Comparison of ENCODE assay signal across 16 cellular contexts in genomic region chr1:46150085-46150484, GRCh38. TPM values are rescaled to one million over a fixed set of nuclear protein-coding genes. Genes with fewer than 3 reads are reported as not detected.
DNase-seq lines count a peak whose midpoint lies in the region; ATAC-seq and TF ChIP-seq lines count a peak whose summit lies in the region.
"Had no signal": no experiment of that assay in that cellular context is flagged by ENCODE, and none has a peak within 500 bp of the region (broad histone marks: within the 10 kb centered on the region; RNA-seq: fewer than 3 reads in every experiment).

No MANE protein-coding gene starts in this region.

- H3K9ac ChIP-seq in parathyroid adenoma (no peak overlapping the region), MM.1S (ENCODE audit: low read length) (no peak overlapping the region)

- no peaks in the 10 kb centered on the region for H3F3A ChIP-seq in MM.1S (ENCODE audit: insufficient read depth, low read length)

- H3K36me3 ChIP-seq in heart left ventricle: no peaks in the 10 kb centered on the region
- H3K36me3 ChIP-seq in gastroesophageal sphincter: no peaks in the 10 kb centered on the region
- no peaks in the 10 kb centered on the region for H3K36me3 ChIP-seq in parathyroid adenoma (ENCODE audit: control insufficient read depth, insufficient read depth, low read length)
- H3K36me3 ChIP-seq in upper lobe of right lung: no peaks in the 10 kb centered on the region
- H3K36me3 ChIP-seq in MM.1S (replicated peaks; ENCODE audit: insufficient read depth, low read length): no peaks in the 10 kb centered on the region

- H3K27me3 ChIP-seq in heart left ventricle (no peaks in the 10 kb centered on the region), gastroesophageal sphincter (no peaks in the 10 kb centered on the region), parathyroid adenoma (ENCODE audit: control insufficient read depth, insufficient read depth, low read length) (no peaks in the 10 kb centered on the region), upper lobe of right lung (no peaks in the 10 kb centered on the region), MM.1S (replicated peaks; ENCODE audit: insufficient read depth, low read length) (no peaks in the 10 kb centered on the region)

- H3K27ac ChIP-seq in heart left ventricle: peak overlapping the region; percentile 3 to 77 (median 60)
- H3K27ac ChIP-seq in gastroesophageal sphincter: peak overlapping the region in 2 of 4 donors; percentile 32 to 64
- peak overlapping the region; percentile 19 for H3K27ac ChIP-seq in parathyroid adenoma
- no peak overlapping the region for H3K27ac ChIP-seq in upper lobe of right lung
- no peak overlapping the region for H3K27ac ChIP-seq in MM.1S (ENCODE audit: low read length)

- H3K79me2 ChIP-seq in parathyroid adenoma (no peaks in the 10 kb centered on the region), MM.1S (ENCODE audit: low read length) (no peaks in the 10 kb centered on the region)

- peaks cover 0 to 9% (median 0%) of the 10 kb centered on the region in 12 donors for H3K4me1 ChIP-seq in heart left ventricle
- no peaks in the 10 kb centered on the region for H3K4me1 ChIP-seq in gastroesophageal sphincter
- H3K4me1 ChIP-seq in parathyroid adenoma: no peaks in the 10 kb centered on the region
- H3K4me1 ChIP-seq in upper lobe of right lung: no peaks in the 10 kb centered on the region
- no peaks in the 10 kb centered on the region for H3K4me1 ChIP-seq in MM.1S (ENCODE audit: low read length)

- no peaks in the 10 kb centered on the region for H3K9me2 ChIP-seq in MM.1S (replicated peaks; ENCODE audit: insufficient read depth, low read length)

- no peak for TF ChIP-seq EP300 in gastroesophageal sphincter (IDR thresholded peaks at IDR 0.05)

- H3K4me2 ChIP-seq in parathyroid adenoma (ENCODE audit: low read length): no peak overlapping the region
- no peak overlapping the region for H3K4me2 ChIP-seq in MM.1S (ENCODE audit: low read depth, low read length)

- H3K4me3 ChIP-seq in heart left ventricle (no peak overlapping the region), gastroesophageal sphincter (no peak overlapping the region), parathyroid adenoma (ENCODE audit: low read depth, low read length) (no peak overlapping the region), upper lobe of right lung (no peak overlapping the region), MM.1S (ENCODE audit: low read length) (no peak overlapping the region)

- H3K9me3 ChIP-seq in heart left ventricle (no peaks in the 10 kb centered on the region), gastroesophageal sphincter (no peaks in the 10 kb centered on the region), parathyroid adenoma (ENCODE audit: control insufficient read depth, low read length) (no peaks in the 10 kb centered on the region), upper lobe of right lung (no peaks in the 10 kb centered on the region), MM.1S (replicated peaks; ENCODE audit: insufficient read depth, low read length) (no peaks in the 10 kb centered on the region)

- intact Hi-C loops in heart left ventricle (cut with DNase I) (no loop called here), Right ventricle myocardium inferior (cut with DNase I) (loop anchor here (1.0 kb wide), 1 partner anchor 16 kb away; no protein-coding TSS in a partner anchor), upper lobe of right lung (cut with DNase I) (no loop called here)

- no peak overlapping the region for H2AFZ ChIP-seq in parathyroid adenoma
- H2AFZ ChIP-seq in MM.1S (ENCODE audit: low read length): no peak overlapping the region

- WGBS in heart left ventricle, 4 donors: 56 to 73% (median 73%) methylated on average over 2 of the region's 2 CpGs
- WGBS in gastroesophageal sphincter (ENCODE audit: low coverage in 1 of 2), 2 donors: 71 to 91% methylated on average over 1 to 2 of the region's 2 CpGs

- DNase-seq in heart left ventricle (no peak), Right ventricle myocardium inferior (ENCODE audit: missing footprints) (no peak), upper lobe of right lung (no peak), NCI-H2227 (lab: John Stamatoyannopoulos, UW; ENCODE audit: unreplicated experiment) (no peak), MM.1S (no peak)
- DNase-seq: C1 segment of cervical spinal cord, DMS153, H9, Karpas-422, NCI-H1105 treated with DMSO at 0.1 percent for 48 hours, NCI-H187 had no signal

- ATAC-seq in heart left ventricle (peak; percentile 52 to 94 (median 78)), Right ventricle myocardium inferior (no peak), gastroesophageal sphincter (peak; percentile 60), upper lobe of right lung (peak; percentile 46), HG02623 (IDR thresholded peaks at IDR 0.05; ENCODE audit: unreplicated experiment) (no peak)

- TF ChIP-seq CTCF in heart left ventricle (IDR thresholded peaks at IDR 0.05) (no peak), gastroesophageal sphincter (IDR thresholded peaks at IDR 0.05) (no peak), parathyroid adenoma (IDR thresholded peaks at IDR 0.05) (no peak), upper lobe of right lung (IDR thresholded peaks at IDR 0.05) (no peak), MM.1S (IDR thresholded peaks at IDR 0.05; ENCODE audit: low read length) (no peak)

- H4K20me1 ChIP-seq in MM.1S (ENCODE audit: insufficient read depth, low read length): no peaks in the 10 kb centered on the region

- TF ChIP-seq POLR2A in heart left ventricle (IDR thresholded peaks at IDR 0.05): no peak
- TF ChIP-seq POLR2A in gastroesophageal sphincter (IDR thresholded peaks at IDR 0.05): no peak

RNA-seq across cellular contexts. Expression of gene PIK3R3, which starts 17.7 kb away (rescaled TPM):
- total RNA-seq in heart left ventricle (10 to 100 TPM; 24.6 to 54.1 (median 41.9) TPM), Right ventricle myocardium inferior (22.6 TPM), gastroesophageal sphincter (10 to 100 TPM; 21.7 to 34.7 (median 28.2) TPM), upper lobe of right lung (79.8 TPM)
- 10 to 100 TPM; 11.8 to 49.0 TPM for polyA plus RNA-seq in heart left ventricle

RNA-seq across cellular contexts. Expression of gene TSPAN1, which starts 24.8 kb away (rescaled TPM):
- total RNA-seq in heart left ventricle: 1 to 10 TPM in 5 of 9 donors, under 1 TPM in 4; 0.63 to 3.5 (median 1.1) TPM
- polyA plus RNA-seq in heart left ventricle: 1 to 10 TPM in 1 of 2 donors, under 1 TPM in 1; 0.65 to 5.5 TPM
- total RNA-seq in Right ventricle myocardium inferior: 1.1 TPM
- total RNA-seq in gastroesophageal sphincter: 10 to 100 TPM in 1 of 4 donors, 1 to 10 TPM in 3; 1.0 to 11.0 (median 1.7) TPM
- total RNA-seq in upper lobe of right lung: 6.9 TPM
- total RNA-seq: H9 had no signal

RNA-seq across cellular contexts. Expression of gene P3R3URF, which starts 26.2 kb away (rescaled TPM):
- total RNA-seq in heart left ventricle (not detected), Right ventricle myocardium inferior (not detected), gastroesophageal sphincter (not detected), upper lobe of right lung (not detected)
- not detected for polyA plus RNA-seq in heart left ventricle
- total RNA-seq: A172, H9, NCI-H460 had no signal

RNA-seq across cellular contexts. Expression of gene POMGNT1, which starts 48.1 kb away (rescaled TPM):
- 100 to 1,000 TPM; 117 to 203 (median 144) TPM for total RNA-seq in heart left ventricle
- polyA plus RNA-seq in heart left ventricle: 100 to 1,000 TPM in 1 of 2 donors, 10 to 100 TPM in 1; 85.2 to 117 TPM
- 129 TPM for total RNA-seq in Right ventricle myocardium inferior
- total RNA-seq in gastroesophageal sphincter: 10 to 100 TPM; 31.0 to 50.4 (median 38.2) TPM
- 63.0 TPM for total RNA-seq in upper lobe of right lung

RNA-seq across cellular contexts. Expression of gene LURAP1, which starts 53.0 kb away (rescaled TPM):
- total RNA-seq in heart left ventricle: 10 to 100 TPM in 2 of 9 donors, 1 to 10 TPM in 7; 7.1 to 10.6 (median 8.9) TPM
- polyA plus RNA-seq in heart left ventricle: 10 to 100 TPM in 1 of 2 donors, 1 to 10 TPM in 1; 5.9 to 10.5 TPM
- 6.0 TPM for total RNA-seq in Right ventricle myocardium inferior
- 10 to 100 TPM in 2 of 4 donors, 1 to 10 TPM in 2; 6.7 to 16.2 (median 9.9) TPM for total RNA-seq in gastroesophageal sphincter
- total RNA-seq in upper lobe of right lung: 2.7 TPM
- total RNA-seq: NCI-H460 had no signal

Comparison
In these comparisons a context has a peak if more than half of its experiments do, and no peak if none do; other contexts are left out.
1. ATAC-seq: peak in heart left ventricle (4 of 4), gastroesophageal sphincter (single experiment) and upper lobe of right lung (single experiment); none in Right ventricle myocardium inferior (single experiment) and HG02623 (single experiment).
2. H3K27ac ChIP-seq: peak in heart left ventricle (12 of 12) and parathyroid adenoma (single experiment); none in upper lobe of right lung (single experiment) and MM.1S (single experiment).